6 cellular contexts compared by ENCODE assay signal in the genomic region with DNA sequence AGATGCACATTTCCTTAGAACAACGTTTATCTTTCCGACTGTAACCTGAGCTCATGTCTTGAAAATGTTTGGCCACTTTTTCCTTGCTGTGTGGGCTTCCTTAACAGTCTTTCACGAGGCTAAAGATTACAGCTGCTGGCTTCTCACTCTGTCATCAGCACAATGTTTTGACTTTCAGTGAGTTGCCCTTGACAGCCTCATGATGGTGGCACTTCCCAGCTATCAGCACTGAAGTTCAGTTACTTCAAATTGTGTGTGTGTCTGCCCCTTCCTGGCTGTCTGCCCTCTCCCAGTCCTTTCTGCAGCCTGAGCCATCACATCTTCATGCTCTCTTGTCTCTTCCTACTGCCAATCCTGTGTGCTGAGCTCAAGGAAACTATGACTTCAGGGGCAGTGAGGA.
"Had no signal": no experiment of that assay in that cellular context is flagged by ENCODE, and none has a peak within 500 bp of the region (broad histone marks: within the 10 kb centered on the region; RNA-seq: fewer than 3 reads in every experiment).

No MANE protein-coding gene starts in this region.

- H3K36me3 Mint-ChIP-seq: IgD-negative memory B cell had no signal

- H3K9me3 Mint-ChIP-seq: IgD-negative memory B cell had no signal

- ATAC-seq: HepG2, K562 had no signal

- H3K4me1 Mint-ChIP-seq: IgD-negative memory B cell had no signal

- H3K4me3 Mint-ChIP-seq: IgD-negative memory B cell had no signal

- DNase-seq: IMR-90, KBM-7 had no signal

- H3K27ac ChIP-seq: HL-60 had no signal

- H3K27ac Mint-ChIP-seq: IgD-negative memory B cell had no signal

- H3K4me3 ChIP-seq: K562 had no signal
